In the genomic region with DNA sequence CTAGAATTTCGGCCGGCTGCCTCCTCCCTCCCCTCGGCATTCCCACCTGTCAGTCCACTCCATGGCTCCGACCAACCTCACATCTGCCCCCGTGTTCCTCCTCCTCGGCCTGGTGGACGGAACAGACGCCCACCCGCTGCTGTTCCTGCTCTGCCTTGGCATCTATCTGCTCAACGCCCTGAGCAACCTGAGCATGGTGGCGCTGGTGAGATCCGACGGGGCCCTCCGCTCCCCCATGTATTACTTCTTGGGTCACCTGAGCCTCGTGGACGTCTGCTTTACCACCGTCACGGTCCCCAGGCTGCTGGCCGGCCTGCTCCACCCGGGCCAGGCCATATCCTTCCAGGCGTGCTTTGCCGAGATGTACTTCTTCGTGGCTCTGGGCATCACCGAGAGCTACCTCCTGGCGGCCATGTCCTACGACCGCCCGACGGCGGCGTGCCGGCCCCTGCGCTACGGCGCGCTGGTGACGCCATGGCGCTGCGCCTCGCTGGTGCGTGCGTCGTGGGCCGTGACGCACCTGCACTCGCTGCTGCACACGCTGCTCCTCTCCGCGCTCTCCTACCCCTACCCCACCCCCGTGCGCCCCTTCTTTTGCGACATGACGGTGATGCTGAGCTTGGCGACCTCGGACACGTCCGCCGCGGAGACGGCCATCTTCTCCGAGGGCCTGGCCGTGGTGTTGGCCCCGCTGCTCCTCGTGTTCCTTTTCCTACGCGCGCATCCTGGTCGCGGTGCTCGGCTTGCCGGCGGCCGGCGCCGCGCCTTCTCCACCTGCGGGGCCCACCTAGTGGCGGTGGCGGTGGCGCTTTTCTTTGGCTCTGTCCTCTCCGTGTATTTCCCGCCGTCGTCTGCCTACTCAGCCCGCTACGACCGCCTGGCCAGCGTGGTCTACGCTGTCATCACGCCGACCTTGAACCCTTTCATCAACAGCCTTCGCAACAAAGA, we compare ENCODE assay signal across 1 cellular context.
TF ChIP-seq lines count a peak whose summit lies in the region.

Gene OR3A2 (minus strand): TSS at position 440 of the 948 bp plus-strand sequence.

TF ChIP-seq in GM23338, 12 proteins besides CTCF, POLR2A, EP300 and RAD21 (continued from another document):
- TF ChIP-seq ZNF462 (CRISPR knock-in tag; IDR thresholded peaks at IDR 0.05) (no peak), ZNF331 (CRISPR knock-in tag; IDR thresholded peaks at IDR 0.05; ENCODE audit: low read depth) (no peak), POLR2AphosphoS5 (IDR thresholded peaks at IDR 0.05; ENCODE audit: low read depth) (peak; percentile 41; the same call in 1 of the 2 replicates)
- TF ChIP-seq, protein P1, sequence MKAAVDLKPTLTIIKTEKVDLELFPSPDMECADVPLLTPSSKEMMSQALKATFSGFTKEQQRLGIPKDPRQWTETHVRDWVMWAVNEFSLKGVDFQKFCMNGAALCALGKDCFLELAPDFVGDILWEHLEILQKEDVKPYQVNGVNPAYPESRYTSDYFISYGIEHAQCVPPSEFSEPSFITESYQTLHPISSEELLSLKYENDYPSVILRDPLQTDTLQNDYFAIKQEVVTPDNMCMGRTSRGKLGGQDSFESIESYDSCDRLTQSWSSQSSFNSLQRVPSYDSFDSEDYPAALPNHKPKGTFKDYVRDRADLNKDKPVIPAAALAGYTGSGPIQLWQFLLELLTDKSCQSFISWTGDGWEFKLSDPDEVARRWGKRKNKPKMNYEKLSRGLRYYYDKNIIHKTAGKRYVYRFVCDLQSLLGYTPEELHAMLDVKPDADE (IDR thresholded peaks at IDR 0.05): no peak
TF ChIP-seq in GM23338: peak in this region for 1.
